Comparison of ENCODE assay signal across 12 cellular contexts in genomic region chr20:50728981-50729874, GRCh38. TPM values are rescaled to one million over a fixed set of nuclear protein-coding genes. Genes with fewer than 3 reads are reported as not detected.
DNase-seq lines count a peak whose midpoint lies in the region; ATAC-seq, FAIRE-seq and TF ChIP-seq lines count a peak whose summit lies in the region.
"Had no signal": no experiment of that assay in that cellular context is flagged by ENCODE, and none has a peak within 500 bp of the region (broad histone marks: within the 10 kb centered on the region; RNA-seq: fewer than 3 reads in every experiment).

No MANE protein-coding gene starts in this region.

- H3K9me3 ChIP-seq in astrocyte (ENCODE audit: insufficient read depth, low read depth, low read length) (no peaks in the 10 kb centered on the region), tibial nerve (no peaks in the 10 kb centered on the region)

- peaks cover 28% of the 10 kb centered on the region for H3K4me1 Mint-ChIP-seq in astrocyte (ENCODE audit: low read depth, unreplicated experiment)

- H3K36me3 ChIP-seq in astrocyte (ENCODE audit: insufficient read depth, low read length) (no peaks in the 10 kb centered on the region), tibial nerve (no peaks in the 10 kb centered on the region)

- TF ChIP-seq POLR2A in lower leg skin (IDR thresholded peaks at IDR 0.05) (no peak), tibial nerve (IDR thresholded peaks at IDR 0.05) (no peak)

- no peak overlapping the region for H3K9ac ChIP-seq in astrocyte (ENCODE audit: low read length)

- no peak overlapping the region for H3K4me2 ChIP-seq in astrocyte (ENCODE audit: low read length)

- peaks cover 17% of the 10 kb centered on the region for H3K4me1 ChIP-seq in astrocyte (ENCODE audit: insufficient read depth, low read length)
- peaks cover 0 to 54% (median 26%) of the 10 kb centered on the region in 4 donors for H3K4me1 ChIP-seq in tibial nerve

- H3K79me2 ChIP-seq in astrocyte (ENCODE audit: insufficient read depth, low read length) = peaks cover 4% of the 10 kb centered on the region

- no peaks in the 10 kb centered on the region for H3K9me3 Mint-ChIP-seq in astrocyte (ENCODE audit: unreplicated experiment)

- no peak for FAIRE-seq in astrocyte (lab: Jason Lieb, UNC)

- H3K27ac ChIP-seq in astrocyte (ENCODE audit: low read depth, low read length) (no peak overlapping the region), tibial nerve (peak overlapping the region; percentile 68 to 93 (median 84))

- peaks cover 9% of the 10 kb centered on the region for H3K27me3 ChIP-seq in astrocyte (ENCODE audit: insufficient read depth, low read length)
- peaks cover 0 to 2% of the 10 kb centered on the region in 2 donors for H3K27me3 ChIP-seq in tibial nerve

- no peak overlapping the region for H2AFZ ChIP-seq in astrocyte (ENCODE audit: low read depth, low read length)

- H3K27ac Mint-ChIP-seq in astrocyte (ENCODE audit: unreplicated experiment) = peak overlapping the region; percentile 41

- WGBS in lower leg skin, 2 donors = 48 to 72% methylated on average over 11 of the region's 11 CpGs
- 87% methylated on average over 11 of the region's 11 CpGs for WGBS in tibial nerve, 2 donors

- H3K36me3 Mint-ChIP-seq in astrocyte (ENCODE audit: low read depth, unreplicated experiment) = no peaks in the 10 kb centered on the region

- no peak for TF ChIP-seq EP300 in tibial nerve (IDR thresholded peaks at IDR 0.05)

- H3K4me3 ChIP-seq in astrocyte (ENCODE audit: insufficient read depth, low read depth, low read length) = no peak overlapping the region
- H3K4me3 ChIP-seq in lower leg skin (ENCODE audit: low read depth, poor library complexity, severe bottlenecking) = no peak overlapping the region
- no peak overlapping the region for H3K4me3 ChIP-seq in tibial nerve

- ATAC-seq in GM18907 (IDR thresholded peaks at IDR 0.05; ENCODE audit: unreplicated experiment) = no peak
- ATAC-seq: right cardiac atrium had no signal

- H3K27me3 Mint-ChIP-seq in astrocyte (ENCODE audit: low read depth, unreplicated experiment) = no peaks in the 10 kb centered on the region

- TF ChIP-seq CTCF in astrocyte (IDR thresholded peaks at IDR 0.05; ENCODE audit: insufficient read depth, low read depth, low read length) (no peak), lower leg skin (IDR thresholded peaks at IDR 0.05) (no peak), tibial nerve (IDR thresholded peaks at IDR 0.05) (no peak)

- peak overlapping the region; percentile 27 for H3K4me3 Mint-ChIP-seq in astrocyte (ENCODE audit: unreplicated experiment)

- intact Hi-C loops in lower leg skin (cut with DNase I; ENCODE audit: low total_unique reads) = no loop called here

- DNase-seq in DMS53 (lab: John Stamatoyannopoulos, UW) (peak; percentile 49), DMS53 treated with DMSO at 0.1 percent for 48 hours (lab: John Stamatoyannopoulos, UW; ENCODE audit: unreplicated experiment) (no peak), astrocyte (ENCODE audit: low read depth) (no peak), lower leg skin (ENCODE audit: low spot score in 2 of 2) (peak; percentile 47 to 68), tibial nerve (ENCODE audit: low spot score in 2 of 2) (no peak), putamen (ENCODE audit: low spot score) (no peak), H4 (ENCODE audit: low spot score) (no peak)
- DNase-seq: activated CD8-positive, alpha-beta memory T cell treated with anti-CD3 and anti-CD28 coated beads, Interleukin-2, amount 50 U/mL, for 4 hours; GOT3; right cardiac atrium had no signal

- H4K20me1 ChIP-seq in astrocyte (ENCODE audit: insufficient read depth, low read length) = no peaks in the 10 kb centered on the region

RNA-seq across cellular contexts. Expression of gene PARD6B, which starts 2.2 kb away (rescaled TPM):
- 10.1 and 13.1 TPM in 2 replicates for total RNA-seq in astrocyte
- total RNA-seq in lower leg skin = 10 to 100 TPM; 10.5 to 11.8 (median 10.9) TPM
- total RNA-seq in tibial nerve = 1 to 10 TPM; 2.4 to 3.8 (median 3.5) TPM
- total RNA-seq in H4 (2014; rRNA removed; shearing (Covaris generic)) = 1.6 and 3.3 TPM in 2 replicates

RNA-seq across cellular contexts. Expression of gene RIPOR3, which starts 37.9 kb away (rescaled TPM):
- 0.29 and 0.39 TPM in 2 replicates for total RNA-seq in astrocyte
- 10 to 100 TPM in 1 of 4 donors, 1 to 10 TPM in 3; 1.8 to 12.7 (median 4.9) TPM for total RNA-seq in lower leg skin
- 10 to 100 TPM; 24.5 to 73.0 (median 35.5) TPM for total RNA-seq in tibial nerve
- total RNA-seq in H4 (2014; rRNA removed; shearing (Covaris generic)) = 0.14 and 0.58 TPM in 2 replicates
- total RNA-seq: A172 had no signal

Comparison
In these comparisons a context has a peak if more than half of its experiments do, and no peak if none do; other contexts are left out.
1. DNase-seq: peak in DMS53 (single experiment) and lower leg skin (2 of 2); none in DMS53 treated with DMSO at 0.1 percent for 48 hours (single experiment), astrocyte (single experiment), tibial nerve (0 of 2), putamen (single experiment) and H4 (single experiment).